ENCODE assay signal across 15 cellular contexts in genomic region chr11:11444027-11444799, GRCh38.
A peak's percentile ranks its signal among the peaks of the same experiment; 100 is the strongest.
DNase-seq lines count a peak whose midpoint lies in the region; ATAC-seq and TF ChIP-seq lines count a peak whose summit lies in the region.
"Had no signal": no experiment of that assay in that cellular context is flagged by ENCODE, and none has a peak within 500 bp of the region (broad histone marks: within the 10 kb centered on the region; RNA-seq: fewer than 3 reads in every experiment).

No MANE protein-coding gene starts in this region.

- TF ChIP-seq EP300 in transverse colon (IDR thresholded peaks at IDR 0.05; ENCODE audit: low read depth), result no peak

- peak; percentile 60 for ATAC-seq in Right ventricle myocardium superior (ENCODE audit: poor library complexity)
- ATAC-seq: SK-N-SH treated with all-trans-retinoic acid at 6 μM for 48 hours; stimulated activated memory B cell treated with anti-CD40 and anti-IgM and Interleukin-4, amounts not matched to agents 10 μg/mL and 1 μg/mL and 100 μg/mL, for 72 hours had no signal

- H3K9me3 Mint-ChIP-seq in nephron, result no peaks in the 10 kb centered on the region

- peak overlapping the region in 2 of 4 donors; percentile 35 to 39 for H3K27ac ChIP-seq in transverse colon
- no peak overlapping the region for H3K27ac ChIP-seq in effector memory CD4-positive, alpha-beta T cell (ENCODE audit: insufficient read depth, low read length, poor library complexity, severe bottlenecking)
- H3K27ac ChIP-seq: HL-60 had no signal

- 85% methylated on average over 13 of the region's 13 CpGs; no CpG with 5 or more reads in 1 of the 2 donors for whole genome bisulfite sequencing in transverse colon (ENCODE audit: low coverage in 1 of 2), 2 donors

- H3K27me3 ChIP-seq in transverse colon (no peaks in the 10 kb centered on the region), HAP-1 (ENCODE audit: low read depth) (no peaks in the 10 kb centered on the region)
- no peaks in the 10 kb centered on the region for H3K27me3 ChIP-seq in effector memory CD4-positive, alpha-beta T cell (replicated peaks; ENCODE audit: control insufficient read depth, insufficient read depth, low read length, poor library complexity, severe bottlenecking)

- H3K36me3 ChIP-seq in transverse colon (no peaks in the 10 kb centered on the region), HAP-1 (replicated peaks) (no peaks in the 10 kb centered on the region; the same call in 1 of the 2 replicates)
- H3K36me3 ChIP-seq in effector memory CD4-positive, alpha-beta T cell (ENCODE audit: control insufficient read depth, insufficient read depth, low read length), result no peaks in the 10 kb centered on the region

- no peak for TF ChIP-seq CTCF in epithelial cell of esophagus (IDR thresholded peaks at IDR 0.05; ENCODE audit: insufficient read depth, low read depth, low read length, missing control alignments)
- no peak for TF ChIP-seq CTCF in nephron (IDR thresholded peaks at IDR 0.05; ENCODE audit: unreplicated experiment in 3 of 3)
- TF ChIP-seq CTCF in transverse colon (IDR thresholded peaks at IDR 0.05), result no peak

- no peaks in the 10 kb centered on the region for H3K36me3 Mint-ChIP-seq in nephron (ENCODE audit: low read depth)
- H3K36me3 Mint-ChIP-seq: stimulated activated memory B cell treated with anti-CD40 and anti-IgM and Interleukin-4, amounts not matched to agents 10 μg/mL and 1 μg/mL and 100 μg/mL, for 72 hours had no signal

- H3K4me3 ChIP-seq in epithelial cell of esophagus (ENCODE audit: low read length) (no peak overlapping the region), transverse colon (no peak overlapping the region), HAP-1 (no peak overlapping the region)
- H3K4me3 ChIP-seq in effector memory CD4-positive, alpha-beta T cell (ENCODE audit: insufficient read depth, low read depth, low read length, poor library complexity, severe bottlenecking), result no peak overlapping the region

- H3K4me1 Mint-ChIP-seq in nephron, result peaks cover 53% of the 10 kb centered on the region
- H3K4me1 Mint-ChIP-seq: stimulated activated memory B cell treated with anti-CD40 and anti-IgM and Interleukin-4, amounts not matched to agents 10 μg/mL and 1 μg/mL and 100 μg/mL, for 72 hours had no signal

- H3K4me1 ChIP-seq in transverse colon (peaks cover 0 to 11% (median 2%) of the 10 kb centered on the region in 4 donors), HAP-1 (no peaks in the 10 kb centered on the region)
- H3K4me1 ChIP-seq in effector memory CD4-positive, alpha-beta T cell (ENCODE audit: control insufficient read depth, insufficient read depth, low read length, poor library complexity, severe bottlenecking), result no peaks in the 10 kb centered on the region

- no peak for TF ChIP-seq POLR2A in transverse colon (IDR thresholded peaks at IDR 0.05)

- intact Hi-C loops in Right ventricle myocardium superior (cut with DNase I), result no loop called here
- intact Hi-C loops in cardiac septum (cut with DNase I), result no loop called here
- intact Hi-C loops in transverse colon (cut with DNase I; ENCODE audit: low total_unique reads), result no loop called here

- peak overlapping the region; percentile 39 to 67 (median 39) for H3K27ac Mint-ChIP-seq in nephron
- H3K27ac Mint-ChIP-seq: stimulated activated memory B cell treated with anti-CD40 and anti-IgM and Interleukin-4, amounts not matched to agents 10 μg/mL and 1 μg/mL and 100 μg/mL, for 72 hours had no signal

- peaks cover 23% of the 10 kb centered on the region for H3K27me3 Mint-ChIP-seq in nephron (ENCODE audit: low read depth)
- H3K27me3 Mint-ChIP-seq: stimulated activated memory B cell treated with anti-CD40 and anti-IgM and Interleukin-4, amounts not matched to agents 10 μg/mL and 1 μg/mL and 100 μg/mL, for 72 hours had no signal

- no peak overlapping the region for H3K4me3 Mint-ChIP-seq in nephron
- H3K4me3 Mint-ChIP-seq: stimulated activated memory B cell treated with anti-CD40 and anti-IgM and Interleukin-4, amounts not matched to agents 10 μg/mL and 1 μg/mL and 100 μg/mL, for 72 hours had no signal

- in situ Hi-C loops in transverse colon (cut with MboI; ENCODE audit: low pct_ligation_motif_present in 1 of 4, low pct_unique_long_range_greater_than_20kb in 1 of 4, low sequenced_read_pairs in 3 of 4), result no loop called here
- in situ Hi-C loops in HAP-1 (cut with MboI; ENCODE audit: low sequenced_read_pairs), result no loop called here

- H3K9me3 ChIP-seq in transverse colon (no peaks in the 10 kb centered on the region), HAP-1 (no peaks in the 10 kb centered on the region)
- no peaks in the 10 kb centered on the region for H3K9me3 ChIP-seq in effector memory CD4-positive, alpha-beta T cell (ENCODE audit: control insufficient read depth, low read length)

- DNase-seq in Right ventricle myocardium superior (no peak), cardiac septum (ENCODE audit: low spot score) (no peak), epithelial cell of esophagus (ENCODE audit: low read depth) (peak; percentile 37), NCI-H774 (lab: John Stamatoyannopoulos, UW) (no peak), transverse colon (no peak), HAP-1 (ENCODE audit: low spot score in 2 of 2) (no peak)
- no peak for DNase-seq in effector memory CD4-positive, alpha-beta T cell
- DNase-seq: ACHN; activated CD4-positive, alpha-beta T cell treated with anti-CD3 and anti-CD28 coated beads for 1 hour; activated effector memory CD4-positive, alpha-beta T cell treated with anti-CD3 and anti-CD28 coated beads, Interleukin-2, amount 50 U/mL, for 16 hours; NCI-H1092 treated with DMSO at 0.1 percent for 48 hours had no signal
